Comparison of ENCODE assay signal across 15 cellular contexts in genomic region chr20:49636447-49636846, GRCh38.
DNase-seq lines count a peak whose midpoint lies in the region; ATAC-seq and TF ChIP-seq lines count a peak whose summit lies in the region.
"Had no signal": no experiment of that assay in that cellular context is flagged by ENCODE, and none has a peak within 500 bp of the region (broad histone marks: within the 10 kb centered on the region; RNA-seq: fewer than 3 reads in every experiment).

No MANE protein-coding gene starts in this region.

- H3K4me1 Mint-ChIP-seq in brain (peaks cover 58% of the 10 kb centered on the region), natural killer cell (peaks cover 20% of the 10 kb centered on the region in 2 donors)
- peaks cover 4% of the 10 kb centered on the region for H3K4me1 Mint-ChIP-seq in activated naive CD4-positive, alpha-beta T cell treated with anti-CD3 and anti-CD28 coated beads, Interleukin-2, amount 10 ng/mL, durations not matched to agents 7 days and 5 days

- TF ChIP-seq CTCF in brain (conservative IDR thresholded peaks at IDR 0.05) (no peak), natural killer cell (IDR thresholded peaks at IDR 0.05) (no peak)

- peak; percentile 87 for DNase-seq in Right ventricle myocardium superior
- DNase-seq in cardiac septum (ENCODE audit: low spot score), result no peak
- DNase-seq in natural killer cell, result no peak
- DNase-seq in germinal center (ENCODE audit: low spot score), result no peak
- no peak for DNase-seq in activated naive CD4-positive, alpha-beta T cell treated with anti-CD3 and anti-CD28 coated beads, Interleukin-2, amount 10 ng/mL, durations not matched to agents 7 days and 5 days
- DNase-seq: activated effector memory CD4-positive, alpha-beta T cell treated with anti-CD3 and anti-CD28 coated beads, Interleukin-2, amount 50 U/mL, for 16 hours; brain microvascular endothelial cell; endodermal cell; kidney; MM.1S; NCI-H69; T-helper 9 cell had no signal

- CTCF ChIA-PET in activated naive CD4-positive, alpha-beta T cell treated with anti-CD3 and anti-CD28 coated beads, Interleukin-2, amount 10 ng/mL, durations not matched to agents 7 days and 5 days (lab: Charles Lee), result no interaction called here

- H3K4me3 Mint-ChIP-seq in brain (no peak overlapping the region), natural killer cell (no peak overlapping the region)
- no peak overlapping the region for H3K4me3 Mint-ChIP-seq in activated naive CD4-positive, alpha-beta T cell treated with anti-CD3 and anti-CD28 coated beads, Interleukin-2, amount 10 ng/mL, durations not matched to agents 7 days and 5 days
- H3K4me3 Mint-ChIP-seq: endodermal cell had no signal

- H3K27me3 Mint-ChIP-seq in brain (peaks cover 3% of the 10 kb centered on the region), natural killer cell (ENCODE audit: low read depth in 2 of 2) (no peaks in the 10 kb centered on the region)
- peaks cover 3% of the 10 kb centered on the region for H3K27me3 Mint-ChIP-seq in activated naive CD4-positive, alpha-beta T cell treated with anti-CD3 and anti-CD28 coated beads, Interleukin-2, amount 10 ng/mL, durations not matched to agents 7 days and 5 days

- H3K9me3 Mint-ChIP-seq in brain (no peaks in the 10 kb centered on the region), natural killer cell (no peaks in the 10 kb centered on the region)
- no peaks in the 10 kb centered on the region for H3K9me3 Mint-ChIP-seq in activated naive CD4-positive, alpha-beta T cell treated with anti-CD3 and anti-CD28 coated beads, Interleukin-2, amount 10 ng/mL, durations not matched to agents 7 days and 5 days
- H3K9me3 Mint-ChIP-seq: endodermal cell had no signal

- H3K36me3 Mint-ChIP-seq in brain (peaks cover 61% of the 10 kb centered on the region), natural killer cell (peaks cover 25% of the 10 kb centered on the region)
- H3K36me3 Mint-ChIP-seq in activated naive CD4-positive, alpha-beta T cell treated with anti-CD3 and anti-CD28 coated beads, Interleukin-2, amount 10 ng/mL, durations not matched to agents 7 days and 5 days, result peaks cover 11% of the 10 kb centered on the region

- intact Hi-C loops in Right ventricle myocardium superior (cut with DNase I) (no loop called here), cardiac septum (cut with DNase I) (no loop called here), natural killer cell (cut with micrococcal nuclease) (no loop called here)

- ATAC-seq in Right ventricle myocardium superior (ENCODE audit: poor library complexity) (peak; percentile 92), natural killer cell (no peak), GM21825 (IDR thresholded peaks at IDR 0.05; ENCODE audit: unreplicated experiment) (no peak), HG02798 (IDR thresholded peaks at IDR 0.05; ENCODE audit: poor library complexity, unreplicated experiment) (no peak)

- peak overlapping the region in 4 of 5 experiments; percentile 55 to 87 (median 72) for H3K27ac Mint-ChIP-seq in brain
- H3K27ac Mint-ChIP-seq in natural killer cell, result peak overlapping the region; percentile 53 to 70
- no peak overlapping the region for H3K27ac Mint-ChIP-seq in activated naive CD4-positive, alpha-beta T cell treated with anti-CD3 and anti-CD28 coated beads, Interleukin-2, amount 10 ng/mL, durations not matched to agents 7 days and 5 days
- H3K27ac Mint-ChIP-seq: endodermal cell had no signal
